In genomic region chr7:90239625-90240228, GRCh38 we compare ENCODE assay signal across 1 cellular context.
TF ChIP-seq lines count a peak whose summit lies in the region.

No MANE protein-coding gene starts in this region.

TF ChIP-seq in K562, 482 proteins besides CTCF, POLR2A, EP300 and RAD21 (continued from another document):
- TF ChIP-seq, protein P1, sequence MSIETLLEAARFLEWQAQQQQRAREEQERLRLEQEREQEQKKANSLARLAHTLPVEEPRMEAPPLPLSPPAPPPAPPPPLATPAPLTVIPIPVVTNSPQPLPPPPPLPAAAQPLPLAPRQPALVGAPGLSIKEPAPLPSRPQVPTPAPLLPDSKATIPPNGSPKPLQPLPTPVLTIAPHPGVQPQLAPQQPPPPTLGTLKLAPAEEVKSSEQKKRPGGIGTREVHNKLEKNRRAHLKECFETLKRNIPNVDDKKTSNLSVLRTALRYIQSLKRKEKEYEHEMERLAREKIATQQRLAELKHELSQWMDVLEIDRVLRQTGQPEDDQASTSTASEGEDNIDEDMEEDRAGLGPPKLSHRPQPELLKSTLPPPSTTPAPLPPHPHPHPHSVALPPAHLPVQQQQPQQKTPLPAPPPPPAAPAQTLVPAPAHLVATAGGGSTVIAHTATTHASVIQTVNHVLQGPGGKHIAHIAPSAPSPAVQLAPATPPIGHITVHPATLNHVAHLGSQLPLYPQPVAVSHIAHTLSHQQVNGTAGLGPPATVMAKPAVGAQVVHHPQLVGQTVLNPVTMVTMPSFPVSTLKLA (conservative IDR thresholded peaks at IDR 0.05) = peak in 1 of 2 experiments; percentile 13; a peak in 1 of 4 replicates
